In genomic region chr6:169692516-169692915, GRCh38 we compare ENCODE assay signal across 22 cellular contexts.
"Had no signal": no experiment of that assay in that cellular context is flagged by ENCODE, and none has a peak within 500 bp of the region (broad histone marks: within the 10 kb centered on the region; RNA-seq: fewer than 3 reads in every experiment).

No MANE protein-coding gene starts in this region.

- H3K4me3 Mint-ChIP-seq: activated B cell treated with CpG ODN at 0.5 μM for 24 hours; activated CD4-positive, alpha-beta memory T cell treated with anti-CD3 and anti-CD28 coated beads, Interleukin-2, amount 10 ng/mL, durations not matched to agents 7 days and 5 days; activated CD8-positive, alpha-beta memory T cell treated with anti-CD3 and anti-CD28 coated beads, Interleukin-2, amount 10 ng/mL, durations not matched to agents 7 days and 5 days; activated naive CD8-positive, alpha-beta T cell treated with anti-CD3 and anti-CD28 coated beads, Interleukin-2, amount 10 ng/mL, durations not matched to agents 7 days and 5 days; mesothelial cell of epicardium; stimulated activated naive CD8-positive, alpha-beta T cell treated with anti-CD3 and anti-CD28 coated beads, Interleukin-15, Interleukin-2, amounts not matched to agents 100 ng/mL and 50 ng/mL, for 24 hours had no signal

- H3K4me1 Mint-ChIP-seq: activated naive CD8-positive, alpha-beta T cell treated with anti-CD3 and anti-CD28 coated beads, Interleukin-2, amount 10 ng/mL, durations not matched to agents 7 days and 5 days; mesothelial cell of epicardium had no signal

- H3K27ac ChIP-seq: colonic mucosa, gastrocnemius medialis, heart left ventricle, prostate gland, right atrium auricular region, suprapubic skin, transverse colon, vagina had no signal

- DNase-seq: activated B cell treated with CpG ODN at 0.5 μM for 24 hours; activated CD4-positive, alpha-beta memory T cell treated with anti-CD3 and anti-CD28 coated beads, Interleukin-2, amount 10 ng/mL, durations not matched to agents 7 days and 5 days; activated CD4-positive, alpha-beta T cell treated with anti-CD3 and anti-CD28 coated beads for 48 hours; activated CD8-positive, alpha-beta memory T cell treated with anti-CD3 and anti-CD28 coated beads, Interleukin-2, amount 10 ng/mL, durations not matched to agents 7 days and 5 days; activated naive CD4-positive, alpha-beta T cell; activated naive CD8-positive, alpha-beta T cell treated with anti-CD3 and anti-CD28 coated beads, Interleukin-2, amount 10 ng/mL, durations not matched to agents 7 days and 5 days; central memory CD4-positive, alpha-beta T cell; colonic mucosa; gastrocnemius medialis; heart left ventricle; kidney; stimulated activated CD4-positive, alpha-beta T cell treated with anti-CD3 and anti-CD28 coated beads, Interleukin-2, amount 100 ng/mL, for 48 hours; transverse colon had no signal

- H3K4me1 ChIP-seq: colonic mucosa, prostate gland, right atrium auricular region, suprapubic skin, transverse colon, vagina had no signal

- H3K4me3 ChIP-seq: colonic mucosa, gastrocnemius medialis, heart left ventricle, lung, prostate gland, right atrium auricular region, skin epidermis, suprapubic skin, transverse colon, vagina had no signal

- H3K36me3 ChIP-seq: colonic mucosa, prostate gland, right atrium auricular region had no signal

- H3K27ac Mint-ChIP-seq: activated B cell treated with CpG ODN at 0.5 μM for 24 hours; activated CD4-positive, alpha-beta memory T cell treated with anti-CD3 and anti-CD28 coated beads, Interleukin-2, amount 10 ng/mL, durations not matched to agents 7 days and 5 days; activated naive CD8-positive, alpha-beta T cell treated with anti-CD3 and anti-CD28 coated beads, Interleukin-2, amount 10 ng/mL, durations not matched to agents 7 days and 5 days; mesothelial cell of epicardium; stimulated activated naive CD8-positive, alpha-beta T cell treated with anti-CD3 and anti-CD28 coated beads, Interleukin-15, Interleukin-2, amounts not matched to agents 100 ng/mL and 50 ng/mL, for 24 hours had no signal

- H3K27me3 ChIP-seq: colonic mucosa, gastrocnemius medialis, heart left ventricle, right atrium auricular region, suprapubic skin, transverse colon, vagina had no signal

- H3K27me3 Mint-ChIP-seq: activated B cell treated with CpG ODN at 0.5 μM for 24 hours; activated CD4-positive, alpha-beta memory T cell treated with anti-CD3 and anti-CD28 coated beads, Interleukin-2, amount 10 ng/mL, durations not matched to agents 7 days and 5 days; activated CD8-positive, alpha-beta memory T cell treated with anti-CD3 and anti-CD28 coated beads, Interleukin-2, amount 10 ng/mL, durations not matched to agents 7 days and 5 days; activated naive CD8-positive, alpha-beta T cell treated with anti-CD3 and anti-CD28 coated beads, Interleukin-2, amount 10 ng/mL, durations not matched to agents 7 days and 5 days; brain; stimulated activated naive CD8-positive, alpha-beta T cell treated with anti-CD3 and anti-CD28 coated beads, Interleukin-15, Interleukin-2, amounts not matched to agents 100 ng/mL and 50 ng/mL, for 24 hours had no signal

- H3K9me3 ChIP-seq: colonic mucosa, gastrocnemius medialis, prostate gland, right atrium auricular region, suprapubic skin, transverse colon, vagina had no signal
